ENCODE assay signal across 2 cellular contexts in genomic region chr15:76191539-76192244, GRCh38.
TF ChIP-seq lines count a peak whose summit lies in the region.

No MANE protein-coding gene starts in this region.

TF ChIP-seq in HepG2, 621 proteins besides CTCF, POLR2A, EP300 and RAD21 (continued from another document):
- TF ChIP-seq ATF5 (CRISPR knock-in tag; IDR thresholded peaks at IDR 0.05; ENCODE audit: low read depth) (no peak), FOXM1 (CRISPR knock-in tag; IDR thresholded peaks at IDR 0.05) (no peak), NFKB2 (CRISPR knock-in tag; IDR thresholded peaks at IDR 0.05; ENCODE audit: borderline replicate concordance) (no peak)

TF ChIP-seq in GM12878, 131 proteins besides CTCF, POLR2A, EP300 and RAD21:
- TF ChIP-seq RELB (IDR thresholded peaks at IDR 0.05; ENCODE audit: low read depth) (no peak), ZNF687 (IDR thresholded peaks at IDR 0.05) (no peak)
